Comparison of ENCODE assay signal across 8 cellular contexts in the genomic region with DNA sequence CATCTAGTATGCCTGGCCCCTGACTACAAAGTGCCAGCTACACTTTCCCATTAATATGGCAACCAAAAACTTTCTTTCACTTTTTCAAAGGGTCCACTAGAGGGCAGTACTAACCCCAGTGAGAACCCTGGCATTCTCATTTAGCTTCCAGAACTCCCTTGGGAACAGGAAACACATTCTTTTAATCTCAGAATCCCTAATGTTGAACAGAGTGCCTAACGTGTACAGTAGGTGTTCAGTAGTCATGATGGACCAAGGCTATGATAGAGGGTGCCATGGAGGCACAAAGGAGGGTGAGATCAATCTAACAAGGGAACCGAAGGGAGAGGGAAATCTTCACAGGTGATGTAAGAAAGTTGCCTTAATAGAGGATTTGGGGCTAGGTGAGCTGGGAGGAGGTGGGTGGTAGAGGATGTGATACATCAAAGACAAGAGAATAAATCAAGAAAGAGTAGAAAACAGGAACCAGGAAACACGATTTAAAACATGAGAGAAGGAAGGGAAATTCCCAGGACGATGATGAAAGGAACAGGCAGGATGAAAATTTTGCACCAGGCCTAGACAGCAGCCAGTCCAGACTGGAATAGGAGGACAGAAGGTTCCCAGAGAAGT. TPM values are rescaled to one million over a fixed set of nuclear protein-coding genes. Genes with fewer than 3 reads are reported as not detected.
DNase-seq lines count a peak whose midpoint lies in the region; ATAC-seq and TF ChIP-seq lines count a peak whose summit lies in the region.

No MANE protein-coding gene starts in this region.

- H3K9me3 ChIP-seq in A673 (ENCODE audit: low read depth, low read length, poor library complexity, severe bottlenecking): no peaks in the 10 kb centered on the region
- no peaks in the 10 kb centered on the region for H3K9me3 ChIP-seq in fibroblast of lung (ENCODE audit: control insufficient read depth, insufficient read depth, low read depth, low read length)
- H3K9me3 ChIP-seq in neuronal stem cell (replicated peaks in 1 of 2; ENCODE audit: control insufficient read depth in 2 of 2, insufficient read depth in 1 of 2, low read depth in 1 of 2, low read length in 2 of 2): peaks cover 0 to 8% of the 10 kb centered on the region in 2 donors

- no peaks in the 10 kb centered on the region for H4K20me1 ChIP-seq in fibroblast of lung (ENCODE audit: control insufficient read depth, extremely low read depth, insufficient read depth, low read length)

- no peaks in the 10 kb centered on the region for H3K9me3 Mint-ChIP-seq in T-cell

- H2BK15ac ChIP-seq in neuronal stem cell (ENCODE audit: low read length): no peak overlapping the region

- no peak overlapping the region for H2BK5ac ChIP-seq in neuronal stem cell (ENCODE audit: low read length)

- ATAC-seq in T-cell (replicated peaks in 1 of 4) (peak in 2 of 4 experiments; percentile 48 to 71), GM21576 (IDR thresholded peaks at IDR 0.05; ENCODE audit: unreplicated experiment) (no peak)

- H3K4me3 ChIP-seq in A673 (ENCODE audit: low read depth, low read length, poor library complexity, severe bottlenecking) (no peak overlapping the region), fibroblast of lung (replicated peaks in 1 of 4; ENCODE audit: control extremely low read depth in 1 of 4, insufficient read depth in 1 of 4, low read depth in 3 of 4, low read length in 4 of 4) (no peak overlapping the region), neuronal stem cell (ENCODE audit: low read length in 2 of 2) (no peak overlapping the region)

- peak overlapping the region; percentile 63 for H3K4me2 ChIP-seq in fibroblast of lung (ENCODE audit: extremely low read depth, insufficient read depth, low read length)
- H3K4me2 ChIP-seq in neuronal stem cell (ENCODE audit: insufficient read depth, low read length, poor library complexity, severe bottlenecking): no peak overlapping the region

- H3K23ac ChIP-seq in neuronal stem cell (ENCODE audit: low read depth, low read length, poor library complexity): no peak overlapping the region

- DNase-seq in A673 (ENCODE audit: low spot score) (peak; percentile 89), GM03348 (ENCODE audit: low spot score) (peak; percentile 84), NCI-H1048 (lab: John Stamatoyannopoulos, UW) (peak; percentile 58), T-cell (peak in 2 of 34 experiments; percentile 15 to 17), fibroblast of lung (ENCODE audit: low read depth in 2 of 2) (peak; percentile 62 to 87), neuronal stem cell (ENCODE audit: low spot score) (peak; percentile 55), NCI-H128 (lab: John Stamatoyannopoulos, UW; ENCODE audit: unreplicated experiment) (no peak)

- H4K8ac ChIP-seq in neuronal stem cell (ENCODE audit: low read depth, low read length): no peak overlapping the region

- peak overlapping the region; percentile 80 to 87 for H3K27ac Mint-ChIP-seq in T-cell

- H3K14ac ChIP-seq in neuronal stem cell (ENCODE audit: low read length): no peak overlapping the region

- H3K27me3 ChIP-seq in A673 (replicated peaks; ENCODE audit: insufficient read depth, low read depth, low read length, poor library complexity) (no peaks in the 10 kb centered on the region), fibroblast of lung (ENCODE audit: control insufficient read depth, insufficient read depth, low read length) (no peaks in the 10 kb centered on the region), neuronal stem cell (ENCODE audit: control insufficient read depth in 3 of 3, insufficient read depth in 3 of 3, low read depth in 1 of 3, low read length in 3 of 3) (no peaks in the 10 kb centered on the region)

- no peak overlapping the region for H2BK120ac ChIP-seq in neuronal stem cell (ENCODE audit: low read depth, low read length)

- H3K79me1 ChIP-seq in neuronal stem cell (ENCODE audit: low read depth, low read length): peaks cover 5% of the 10 kb centered on the region

- H3K9ac ChIP-seq in fibroblast of lung (ENCODE audit: insufficient read depth, low read length) (no peak overlapping the region), neuronal stem cell (ENCODE audit: low read depth, low read length, poor library complexity) (no peak overlapping the region)

- H3K4me1 ChIP-seq in A673 (ENCODE audit: insufficient read depth, low read length, poor library complexity, severe bottlenecking): peaks cover 14% of the 10 kb centered on the region
- peaks cover 3% of the 10 kb centered on the region for H3K4me1 ChIP-seq in fibroblast of lung (ENCODE audit: control insufficient read depth, extremely low read depth, insufficient read depth, low read length)
- no peaks in the 10 kb centered on the region for H3K4me1 ChIP-seq in neuronal stem cell (ENCODE audit: control insufficient read depth in 2 of 2, insufficient read depth in 1 of 2, low read depth in 1 of 2, low read length in 2 of 2)

- H3K36me3 Mint-ChIP-seq in T-cell: no peaks in the 10 kb centered on the region

- no peak overlapping the region for H3K4ac ChIP-seq in neuronal stem cell (ENCODE audit: low read length)

- WGBS in neuronal stem cell (ENCODE audit: extremely low coverage in 2 of 2, insufficient read length in 2 of 2, insufficient replicate concordance in 1 of 2), 2 donors: no CpG with 5 or more reads among the region's 4 CpGs

- peaks cover 49 to 52% (median 51%) of the 10 kb centered on the region in 3 donors for H3K4me1 Mint-ChIP-seq in T-cell

- H3K36me3 ChIP-seq in A673 (ENCODE audit: insufficient read depth, low read length, poor library complexity, severe bottlenecking) (no peaks in the 10 kb centered on the region), fibroblast of lung (ENCODE audit: control insufficient read depth, insufficient read depth, low read length) (no peaks in the 10 kb centered on the region), neuronal stem cell (replicated peaks in 1 of 2; ENCODE audit: control insufficient read depth in 2 of 2, insufficient read depth in 2 of 2, low read length in 2 of 2) (peaks cover 0 to 16% of the 10 kb centered on the region in 2 donors)

- intact Hi-C loops in A673 (cut with micrococcal nuclease; ENCODE audit: unreplicated experiment): loop anchor here (10.0 kb wide), 1 partner anchor 245 kb away; no protein-coding TSS in a partner anchor

- H3K79me2 ChIP-seq in fibroblast of lung (ENCODE audit: control insufficient read depth, insufficient read depth, low read length): no peaks in the 10 kb centered on the region

- H3K18ac ChIP-seq in neuronal stem cell (ENCODE audit: low read length): no peak overlapping the region

- no TSS peak for BruUV-seq in A673 (replicated peaks; lab: Mats Ljungman, UMichigan)

- no peak overlapping the region for H4K91ac ChIP-seq in neuronal stem cell (ENCODE audit: low read depth, low read length, poor library complexity)

- POLR2A ChIA-PET in A673 (lab: Charles Lee; ENCODE audit: low non-redundant PET): interaction anchor here (0.6 kb wide), 1 partner anchor 11 kb away, joined by 16 read pairs; no protein-coding TSS in a partner anchor
- POLR2A ChIA-PET in T-cell (lab: Charles Lee): no interaction called here

- CTCF ChIA-PET in A673 (lab: Charles Lee): interaction anchor here (0.5 to 1.5 kb wide), 16 partner anchors 14 to 507 kb away, joined by 3 to 8 read pairs (median 3); no protein-coding TSS in a partner anchor
- CTCF ChIA-PET in T-cell (lab: Charles Lee): interaction anchor here (0.6 to 1.7 kb wide), 12 partner anchors 8 to 107 kb away, joined by 3 to 5 read pairs (median 4); no protein-coding TSS in a partner anchor

- peak overlapping the region in 1 of 3 donors; percentile 47 for H3K4me3 Mint-ChIP-seq in T-cell

- H3K27me3 Mint-ChIP-seq in T-cell: no peaks in the 10 kb centered on the region

- no peak overlapping the region for H3K27ac ChIP-seq in A673 (ENCODE audit: low read depth, low read length, poor library complexity, severe bottlenecking)
- H3K27ac ChIP-seq in fibroblast of lung (ENCODE audit: insufficient read depth, low read length): peak overlapping the region; percentile 17
- no peak overlapping the region for H3K27ac ChIP-seq in neuronal stem cell (replicated peaks; ENCODE audit: low read length)

- H2AFZ ChIP-seq in fibroblast of lung (ENCODE audit: low read length) (no peak overlapping the region), neuronal stem cell (ENCODE audit: low read length) (no peak overlapping the region)

- H2BK12ac ChIP-seq in neuronal stem cell (ENCODE audit: low read length): no peak overlapping the region

- no peak overlapping the region for H2AK5ac ChIP-seq in neuronal stem cell (ENCODE audit: low read depth, low read length)

- peak; percentile 88 for TF ChIP-seq CTCF in A673 (conservative IDR thresholded peaks at IDR 0.05; ENCODE audit: low read depth, low read length)
- peak; percentile 71 to 79 for TF ChIP-seq CTCF in fibroblast of lung (conservative IDR thresholded peaks at IDR 0.05 in 1 of 2, IDR thresholded peaks at IDR 0.05 in 1 of 2; ENCODE audit: low read depth in 1 of 2, low read length in 2 of 2)

RNA-seq across cellular contexts. Expression of a gene that starts 41.5 kb away (rescaled TPM):
- 48.5 and 53.6 TPM in 2 replicates for total RNA-seq in A673 (2021)
- total RNA-seq in T-cell: 10 to 100 TPM; 24.2 to 37.8 (median 29.7) TPM
- 24.4 and 25.4 TPM in 2 replicates for total RNA-seq in fibroblast of lung
- polyA plus RNA-seq in fibroblast of lung: 21.4 and 27.4 TPM in 2 replicates
- 19.0 and 24.8 TPM in 2 replicates for polyA plus RNA-seq in fibroblast of lung (2012)
- 2.0 and 2.6 TPM in 2 replicates for polyA minus RNA-seq in fibroblast of lung (ENCODE audit: low replicate concordance)
- polyA plus RNA-seq in neuronal stem cell (2013, experiment 1 of 2): 31.7 TPM
- 32.6 TPM for polyA plus RNA-seq in neuronal stem cell (2013, experiment 2 of 2)

RNA-seq across cellular contexts. Expression of a gene that starts 41.7 kb away (rescaled TPM):
- total RNA-seq in A673 (2021) (17.3 and 22.6 TPM in 2 replicates), T-cell (10 to 100 TPM in 4 of 5 donors, 1 to 10 TPM in 1; 9.5 to 14.7 (median 12.9) TPM), fibroblast of lung (15.4 and 22.5 TPM in 2 replicates)
- polyA plus RNA-seq in fibroblast of lung: 13.5 and 17.6 TPM in 2 replicates
- 11.0 and 13.5 TPM in 2 replicates for polyA plus RNA-seq in fibroblast of lung (2012)
- polyA minus RNA-seq in fibroblast of lung (ENCODE audit: low replicate concordance): 2.8 and 3.5 TPM in 2 replicates
- 9.2 TPM for polyA plus RNA-seq in neuronal stem cell (2013, experiment 1 of 2)
- 9.2 TPM for polyA plus RNA-seq in neuronal stem cell (2013, experiment 2 of 2)

RNA-seq across cellular contexts. Expression of a gene that starts 50.4 kb away (rescaled TPM):
- total RNA-seq in A673 (2021): 4.1 and 6.9 TPM in 2 replicates
- total RNA-seq in T-cell: 1 to 10 TPM in 3 of 5 donors, under 1 TPM in 2; 0.30 to 3.2 (median 2.1) TPM
- total RNA-seq in fibroblast of lung: 3.3 and 6.8 TPM in 2 replicates
- polyA plus RNA-seq in fibroblast of lung: 3.6 and 9.1 TPM in 2 replicates
- 8.4 and 19.3 TPM in 2 replicates for polyA plus RNA-seq in fibroblast of lung (2012)
- polyA minus RNA-seq in fibroblast of lung (ENCODE audit: low replicate concordance): 1.0 and 4.8 TPM in 2 replicates
- 1.5 TPM for polyA plus RNA-seq in neuronal stem cell (2013, experiment 1 of 2)
- polyA plus RNA-seq in neuronal stem cell (2013, experiment 2 of 2): 1.4 TPM
